In the genomic region with DNA sequence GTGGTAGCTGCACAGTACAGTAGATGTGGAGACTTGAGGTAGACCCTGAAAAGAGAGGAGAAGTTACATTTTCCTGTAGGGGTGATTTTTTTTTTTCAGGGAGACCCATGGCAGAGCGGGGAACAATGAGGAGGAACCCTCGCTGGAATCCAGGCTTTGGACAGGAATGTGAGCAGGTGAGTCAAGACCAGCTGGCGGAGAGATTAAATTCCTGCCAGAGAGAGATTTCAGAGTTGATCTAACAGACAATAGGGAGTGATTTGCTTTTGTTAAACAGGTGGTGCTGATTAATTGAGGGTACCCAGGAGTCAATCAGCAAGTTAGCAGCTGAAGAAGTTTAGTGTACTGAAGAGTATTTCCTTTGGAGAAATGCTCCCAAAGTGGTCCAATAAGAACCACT, we compare ENCODE assay signal across 2 cellular contexts.
TF ChIP-seq lines count a peak whose summit lies in the region.

No MANE protein-coding gene starts in this region.

TF ChIP-seq in GM23338, 12 proteins besides CTCF, POLR2A, EP300 and RAD21 (continued from another document):
- TF ChIP-seq ZNF462 (CRISPR knock-in tag; IDR thresholded peaks at IDR 0.05) (no peak), EZH2 (IDR thresholded peaks at IDR 0.05; ENCODE audit: low read depth, unreplicated experiment) (no peak), NANOG (IDR thresholded peaks at IDR 0.05; ENCODE audit: borderline replicate concordance) (no peak), CREB1 (CRISPR knock-in tag; IDR thresholded peaks at IDR 0.05; ENCODE audit: low read depth) (no peak), POLR2AphosphoS5 (IDR thresholded peaks at IDR 0.05; ENCODE audit: low read depth) (no peak), ETS1 (IDR thresholded peaks at IDR 0.05) (no peak)

TF ChIP-seq in WTC11, 78 proteins besides CTCF, POLR2A, EP300 and RAD21 (continued from another document):
- TF ChIP-seq, protein P1, sequence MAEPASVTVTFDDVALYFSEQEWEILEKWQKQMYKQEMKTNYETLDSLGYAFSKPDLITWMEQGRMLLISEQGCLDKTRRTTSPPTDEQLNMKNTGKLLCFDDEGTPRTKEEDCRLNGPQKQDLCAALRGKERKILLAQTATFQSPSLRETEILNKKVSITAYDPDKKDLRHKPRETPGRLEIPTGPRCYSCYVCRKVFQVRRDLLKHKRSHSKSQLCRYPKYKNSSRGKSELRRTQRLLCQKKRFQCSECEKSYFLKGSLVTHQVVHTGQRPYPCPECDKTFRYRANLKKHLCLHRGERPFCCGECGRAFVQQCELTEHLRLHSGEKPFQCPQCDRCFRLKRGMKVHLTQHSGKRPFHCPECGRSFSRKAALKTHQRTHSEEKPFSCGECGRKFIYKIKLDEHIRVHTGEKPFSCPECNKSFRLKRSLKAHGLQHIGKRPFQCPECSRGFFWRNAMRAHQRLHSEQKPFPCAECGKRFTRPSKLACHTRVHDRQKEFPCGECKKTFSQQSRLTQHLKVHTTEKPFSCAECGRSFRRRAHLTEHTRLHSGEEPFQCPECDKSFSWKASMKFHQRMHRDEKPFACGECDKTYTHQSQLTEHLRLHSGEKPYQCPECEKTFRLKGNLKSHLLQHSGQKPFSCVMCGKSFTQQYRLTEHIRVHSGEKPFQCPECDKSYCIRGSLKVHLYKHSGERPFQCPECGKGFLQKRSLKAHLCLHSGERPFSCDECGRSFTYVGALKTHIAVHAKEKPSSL (CRISPR knock-in tag; conservative IDR thresholded peaks at IDR 0.05) = no peak
- TF ChIP-seq MXD4 (CRISPR knock-in tag; IDR thresholded peaks at IDR 0.05; ENCODE audit: borderline replicate concordance) (no peak), MAX (CRISPR knock-in tag; IDR thresholded peaks at IDR 0.05) (no peak), ETV6 (CRISPR knock-in tag; IDR thresholded peaks at IDR 0.05) (no peak), ZNF263 (CRISPR knock-in tag; IDR thresholded peaks at IDR 0.05; ENCODE audit: low read depth) (no peak), PRRX2 (CRISPR knock-in tag; IDR thresholded peaks at IDR 0.05) (no peak), ATF1 (CRISPR knock-in tag; IDR thresholded peaks at IDR 0.05) (no peak), ZNF423 (CRISPR knock-in tag; IDR thresholded peaks at IDR 0.05) (no peak), GTF2I (CRISPR knock-in tag; conservative IDR thresholded peaks at IDR 0.05) (no peak)
- TF ChIP-seq, protein P2, sequence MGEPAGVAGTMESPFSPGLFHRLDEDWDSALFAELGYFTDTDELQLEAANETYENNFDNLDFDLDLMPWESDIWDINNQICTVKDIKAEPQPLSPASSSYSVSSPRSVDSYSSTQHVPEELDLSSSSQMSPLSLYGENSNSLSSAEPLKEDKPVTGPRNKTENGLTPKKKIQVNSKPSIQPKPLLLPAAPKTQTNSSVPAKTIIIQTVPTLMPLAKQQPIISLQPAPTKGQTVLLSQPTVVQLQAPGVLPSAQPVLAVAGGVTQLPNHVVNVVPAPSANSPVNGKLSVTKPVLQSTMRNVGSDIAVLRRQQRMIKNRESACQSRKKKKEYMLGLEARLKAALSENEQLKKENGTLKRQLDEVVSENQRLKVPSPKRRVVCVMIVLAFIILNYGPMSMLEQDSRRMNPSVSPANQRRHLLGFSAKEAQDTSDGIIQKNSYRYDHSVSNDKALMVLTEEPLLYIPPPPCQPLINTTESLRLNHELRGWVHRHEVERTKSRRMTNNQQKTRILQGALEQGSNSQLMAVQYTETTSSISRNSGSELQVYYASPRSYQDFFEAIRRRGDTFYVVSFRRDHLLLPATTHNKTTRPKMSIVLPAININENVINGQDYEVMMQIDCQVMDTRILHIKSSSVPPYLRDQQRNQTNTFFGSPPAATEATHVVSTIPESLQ (CRISPR knock-in tag; IDR thresholded peaks at IDR 0.05) = no peak
TF ChIP-seq in WTC11: peak in this region for 0.
